Comparison of ENCODE assay signal across 13 cellular contexts in the genomic region with DNA sequence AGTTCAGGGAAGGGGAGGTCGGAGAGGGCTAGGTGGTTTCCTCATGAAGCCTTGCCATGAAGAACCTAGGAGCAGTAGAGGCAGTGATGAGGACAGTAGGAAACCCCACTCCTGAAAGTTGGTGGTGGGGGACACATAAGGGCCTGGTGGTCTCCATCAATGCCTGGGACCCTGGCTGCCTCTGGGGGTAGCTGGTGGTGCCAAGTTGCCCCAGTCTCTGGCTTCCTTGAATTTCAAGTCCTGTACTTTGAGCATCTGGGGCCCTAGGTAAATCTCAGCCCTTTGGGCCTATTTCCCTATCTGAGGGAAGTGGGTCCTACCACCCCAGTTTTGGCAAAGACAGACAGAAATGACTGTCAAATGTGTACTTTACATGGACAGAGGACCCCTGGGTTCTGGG. TPM values are rescaled to one million over a fixed set of nuclear protein-coding genes. Genes with fewer than 3 reads are reported as not detected.
DNase-seq lines count a peak whose midpoint lies in the region; ATAC-seq and TF ChIP-seq lines count a peak whose summit lies in the region.
"Had no signal": no experiment of that assay in that cellular context is flagged by ENCODE, and none has a peak within 500 bp of the region (broad histone marks: within the 10 kb centered on the region; RNA-seq: fewer than 3 reads in every experiment).

No MANE protein-coding gene starts in this region.

- no peak overlapping the region for H3K56ac ChIP-seq in H9 (ENCODE audit: insufficient read length, low read depth, low read length)

- no peaks in the 10 kb centered on the region for H3K79me1 ChIP-seq in H9 (ENCODE audit: insufficient read depth, low read depth, low read length, poor library complexity, severe bottlenecking)

- in situ Hi-C loops in ACHN (cut with HindIII; ENCODE audit: low pct_ligation_motif_present, low pct_unique_long_range_greater_than_20kb, low sequenced_read_pairs): no loop called here

- H3K9me3 Mint-ChIP-seq in H9: no peaks in the 10 kb centered on the region
- H3K9me3 Mint-ChIP-seq: CD8-positive, alpha-beta memory T cell had no signal

- TF ChIP-seq CTCF in H9 (conservative IDR thresholded peaks at IDR 0.05) (no peak), omental fat pad (IDR thresholded peaks at IDR 0.05) (no peak)

- H3K27ac ChIP-seq in H9 (ENCODE audit: insufficient read length, low read depth, low read length): no peak overlapping the region
- H3K27ac ChIP-seq: A549, BLaER1 had no signal

- H3K79me2 ChIP-seq in H9 (ENCODE audit: insufficient read depth, low read length): no peaks in the 10 kb centered on the region

- no peak overlapping the region for H2BK12ac ChIP-seq in H9 (ENCODE audit: insufficient read length, low read depth, low read length)

- no peaks in the 10 kb centered on the region for H3K27me3 ChIP-seq in H9 (ENCODE audit: insufficient read depth, low read length)
- H3K27me3 ChIP-seq: BLaER1 had no signal

- no peaks in the 10 kb centered on the region for H3K27me3 Mint-ChIP-seq in H9 (ENCODE audit: low read depth)
- H3K27me3 Mint-ChIP-seq in T-helper 17 cell: no peaks in the 10 kb centered on the region
- H3K27me3 Mint-ChIP-seq: CD8-positive, alpha-beta memory T cell had no signal

- WGBS in H9 (ENCODE audit: extremely low coverage, insufficient read length, low lambda C conversion rate): no CpG with 5 or more reads among the region's 1 CpG

- no peak overlapping the region for H2BK120ac ChIP-seq in H9 (ENCODE audit: low read depth, low read length, poor library complexity, severe bottlenecking)

- no peak overlapping the region for H3K14ac ChIP-seq in H9 (ENCODE audit: insufficient read depth, low read length)

- H4K5ac ChIP-seq in H9 (ENCODE audit: insufficient read length, low read depth, low read length): no peak overlapping the region

- H3K4me1 Mint-ChIP-seq in H9 (peaks cover 2 to 4% of the 10 kb centered on the region in 2 experiments), T-helper 17 cell (peaks cover 21% of the 10 kb centered on the region)

- H3K23me2 ChIP-seq in H9 (ENCODE audit: insufficient read length, low read depth, low read length, poor library complexity, severe bottlenecking): no peaks in the 10 kb centered on the region

- DNase-seq in H9: peak; percentile 9
- no peak for DNase-seq in T-helper 17 cell
- DNase-seq in omental fat pad (ENCODE audit: low spot score): peak; percentile 4
- DNase-seq in retina: no peak
- no peak for DNase-seq in NCI-H1436 (lab: John Stamatoyannopoulos, UW)
- DNase-seq in ACHN: no peak
- DNase-seq: Caco-2; CD8-positive, alpha-beta memory T cell; DMS53; GF-D8 had no signal

- H2AFZ ChIP-seq in H9 (ENCODE audit: low read length): no peak overlapping the region

- H4K20me1 ChIP-seq in H9 (ENCODE audit: control insufficient read depth, insufficient read depth, insufficient read length): no peaks in the 10 kb centered on the region

- no peak overlapping the region for H3K4me3 Mint-ChIP-seq in H9
- no peak overlapping the region for H3K4me3 Mint-ChIP-seq in T-helper 17 cell
- H3K4me3 Mint-ChIP-seq: CD8-positive, alpha-beta memory T cell had no signal

- H3K4me1 ChIP-seq in H9 (ENCODE audit: insufficient read depth, low read length): peaks cover 2% of the 10 kb centered on the region; the same call in 1 of the 2 replicates
- H3K4me1 ChIP-seq: BLaER1, Caco-2 had no signal

- H3K9ac ChIP-seq in H9 (ENCODE audit: extremely low read depth, insufficient read length, low read length): no peak overlapping the region
- H3K9ac ChIP-seq: BLaER1 had no signal

- H2BK15ac ChIP-seq in H9 (ENCODE audit: low read depth, low read length): no peak overlapping the region

- no peaks in the 10 kb centered on the region for H3K9me3 ChIP-seq in H9 (ENCODE audit: control insufficient read depth, low read depth, low read length)
- H3K9me3 ChIP-seq in T-helper 17 cell (ENCODE audit: control insufficient read depth, low read length, poor library complexity, severe bottlenecking): no peaks in the 10 kb centered on the region
- H3K9me3 ChIP-seq: A549, BLaER1, Caco-2 had no signal

- no peaks in the 10 kb centered on the region for H3K36me3 Mint-ChIP-seq in H9 (ENCODE audit: insufficient read depth in 1 of 3, low read depth in 3 of 3)
- peaks cover 4% of the 10 kb centered on the region for H3K36me3 Mint-ChIP-seq in T-helper 17 cell (ENCODE audit: low read depth)

- no peak overlapping the region for H2BK5ac ChIP-seq in H9 (ENCODE audit: insufficient read length, low read length)

- H3K4me2 ChIP-seq in H9 (ENCODE audit: insufficient read depth, insufficient read length, low read length): no peak overlapping the region
- H3K4me2 ChIP-seq: A549, BLaER1 had no signal

- H4K91ac ChIP-seq in H9 (ENCODE audit: insufficient read length, low read depth, low read length): no peak overlapping the region

- H3K18ac ChIP-seq in H9 (ENCODE audit: insufficient read length, low read depth, low read length): no peak overlapping the region

- no peak overlapping the region for H3K23ac ChIP-seq in H9 (ENCODE audit: insufficient read length, low read depth, low read length)

- H2AK5ac ChIP-seq in H9 (ENCODE audit: insufficient read length, low read length): no peak overlapping the region

- no peak overlapping the region for H4K8ac ChIP-seq in H9 (replicated peaks; ENCODE audit: insufficient read length, low read depth, low read length)

- H2BK20ac ChIP-seq in H9 (ENCODE audit: low read depth, low read length, poor library complexity, severe bottlenecking): no peak overlapping the region

- H3K27ac Mint-ChIP-seq in H9: no peak overlapping the region; a peak in 1 of 7 replicates
- H3K27ac Mint-ChIP-seq in T-helper 17 cell: peak overlapping the region; percentile 4

- no peak overlapping the region for H3K4ac ChIP-seq in H9 (ENCODE audit: low read depth, low read length)

- ATAC-seq in T-helper 17 cell (no peak), omental fat pad (ENCODE audit: low FRiP score) (no peak)
- ATAC-seq: A549, HCT116 had no signal

- no peak overlapping the region for H3T11ph ChIP-seq in H9 (ENCODE audit: low read length)

RNA-seq across cellular contexts. Expression of a gene that starts 28.1 kb away (rescaled TPM):
- total RNA-seq in H9 (2021): 4.6 and 5.9 TPM in 2 replicates
- 10 to 100 TPM; 16.8 to 20.2 TPM for total RNA-seq in T-helper 17 cell
- 10 to 100 TPM in 2 of 4 donors, 1 to 10 TPM in 2; 4.4 to 43.3 (median 9.9) TPM for total RNA-seq in omental fat pad

RNA-seq across cellular contexts. Expression of a gene that starts 57.8 kb away (rescaled TPM):
- 23.7 and 24.7 TPM in 2 replicates for total RNA-seq in H9 (2021)
- total RNA-seq in T-helper 17 cell: 10 to 100 TPM; 12.8 to 13.6 TPM
- total RNA-seq in omental fat pad: 10 to 100 TPM; 20.0 to 35.8 (median 26.5) TPM

Comparison
In these comparisons a context has a peak if more than half of its experiments do, and no peak if none do; other contexts are left out.
1. DNase-seq: peak in H9 (single experiment) and omental fat pad (single experiment); none in T-helper 17 cell (0 of 3), retina (single experiment), NCI-H1436 (single experiment) and ACHN (single experiment).